25 cellular contexts compared by ENCODE assay signal in genomic region chr1:5165747-5166146, GRCh38.
"Had no signal": no experiment of that assay in that cellular context is flagged by ENCODE, and none has a peak within 500 bp of the region (broad histone marks: within the 10 kb centered on the region; RNA-seq: fewer than 3 reads in every experiment).

No MANE protein-coding gene starts in this region.

- H3K9me3 Mint-ChIP-seq: nephron progenitor cell; stimulated activated effector memory CD8-positive, alpha-beta T cell treated with anti-CD3 and anti-CD28 coated beads, Interleukin-12 subunit alpha, Interleukin-12 subunit beta, amount 100 ng/mL, for 72 hours; type B pancreatic cell had no signal

- H3K27ac Mint-ChIP-seq: endodermal cell; nephron progenitor cell; stimulated activated effector memory CD8-positive, alpha-beta T cell treated with anti-CD3 and anti-CD28 coated beads, Interleukin-12 subunit alpha, Interleukin-12 subunit beta, amount 100 ng/mL, for 72 hours; type B pancreatic cell had no signal

- H3K27ac ChIP-seq: dorsolateral prefrontal cortex, epithelial cell of prostate, gastrocnemius medialis, lower lobe of right lung, ovary, psoas muscle, sigmoid colon, stomach, thyroid gland had no signal

- H3K4me1 ChIP-seq: gastrocnemius medialis, lower lobe of right lung, psoas muscle, sigmoid colon, stomach, thyroid gland had no signal

- H3K36me3 ChIP-seq: gastrocnemius medialis, lower lobe of right lung, ovary, sigmoid colon, stomach, thyroid gland had no signal

- H3K4me3 Mint-ChIP-seq: endodermal cell; naive thymus-derived CD8-positive, alpha-beta T cell; nephron progenitor cell; stimulated activated effector memory CD8-positive, alpha-beta T cell treated with anti-CD3 and anti-CD28 coated beads, Interleukin-12 subunit alpha, Interleukin-12 subunit beta, amount 100 ng/mL, for 72 hours; type B pancreatic cell had no signal

- DNase-seq: dorsolateral prefrontal cortex; effector CD8-positive, alpha-beta T cell; endodermal cell; foreskin fibroblast; gastrocnemius medialis; head of caudate nucleus; left ventricle myocardium superior; lower lobe of right lung; naive thymus-derived CD8-positive, alpha-beta T cell; nephron progenitor cell; occipital lobe; ovary; posterior cingulate gyrus; psoas muscle; right cardiac atrium; sigmoid colon; stimulated activated CD4-positive, alpha-beta T cell treated with anti-CD3 and anti-CD28 coated beads, Interleukin-2, amount 100 ng/mL, for 24 hours; stimulated activated CD4-positive, alpha-beta T cell treated with anti-CD3 and anti-CD28 coated beads, Interleukin-4, amount 100 ng/mL, for 24 hours; stimulated activated naive CD4-positive, alpha-beta T cell treated with Interleukin-2 at 50 U/mL for 16 hours; stomach; thyroid gland had no signal

- H3K9me3 ChIP-seq: gastrocnemius medialis, lower lobe of right lung, ovary, psoas muscle, sigmoid colon, thyroid gland had no signal

- H3K36me3 Mint-ChIP-seq: naive thymus-derived CD8-positive, alpha-beta T cell; stimulated activated effector memory CD8-positive, alpha-beta T cell treated with anti-CD3 and anti-CD28 coated beads, Interleukin-12 subunit alpha, Interleukin-12 subunit beta, amount 100 ng/mL, for 72 hours; type B pancreatic cell had no signal

- ATAC-seq: esophagus mucosa; gastrocnemius medialis; left ventricle myocardium superior; lower lobe of right lung; naive thymus-derived CD8-positive, alpha-beta T cell; psoas muscle; right cardiac atrium; stimulated activated effector memory CD8-positive, alpha-beta T cell treated with anti-CD3 and anti-CD28 coated beads, Interleukin-12 subunit alpha, Interleukin-12 subunit beta, amount 100 ng/mL, for 72 hours had no signal

- H3K27me3 ChIP-seq: gastrocnemius medialis, ovary, sigmoid colon, thyroid gland had no signal

- H3K4me3 ChIP-seq: dorsolateral prefrontal cortex, gastrocnemius medialis, lower lobe of right lung, ovary, psoas muscle, sigmoid colon, stomach, thyroid gland had no signal

- H3K4me1 Mint-ChIP-seq: nephron progenitor cell; stimulated activated effector memory CD8-positive, alpha-beta T cell treated with anti-CD3 and anti-CD28 coated beads, Interleukin-12 subunit alpha, Interleukin-12 subunit beta, amount 100 ng/mL, for 72 hours had no signal
